13 cellular contexts compared by ENCODE assay signal in genomic region chr10:32906595-32906994, GRCh38.
"Had no signal": no experiment of that assay in that cellular context is flagged by ENCODE, and none has a peak within 500 bp of the region (broad histone marks: within the 10 kb centered on the region; RNA-seq: fewer than 3 reads in every experiment).

No MANE protein-coding gene starts in this region.

- H3K27ac ChIP-seq: brain microvascular endothelial cell, pancreas, upper lobe of left lung had no signal

- H3K27me3 Mint-ChIP-seq: activated naive CD8-positive, alpha-beta T cell; dendritic cell treated with granulocyte-macrophage colony-stimulating factor and Interleukin-4, amounts not matched to agents 40 ng/mL and 50 ng/mL, for 4 days had no signal

- H3K4me3 Mint-ChIP-seq: activated naive CD8-positive, alpha-beta T cell; dendritic cell treated with granulocyte-macrophage colony-stimulating factor and Interleukin-4, amounts not matched to agents 40 ng/mL and 50 ng/mL, for 4 days had no signal

- H3K27ac Mint-ChIP-seq: activated naive CD8-positive, alpha-beta T cell; dendritic cell treated with granulocyte-macrophage colony-stimulating factor and Interleukin-4, amounts not matched to agents 40 ng/mL and 50 ng/mL, for 4 days had no signal

- H3K9me3 Mint-ChIP-seq: dendritic cell treated with granulocyte-macrophage colony-stimulating factor and Interleukin-4, amounts not matched to agents 40 ng/mL and 50 ng/mL, for 4 days had no signal

- ATAC-seq: activated CD4-positive, CD25-positive, alpha-beta regulatory T cell treated with anti-CD3 and anti-CD28 coated beads, Interleukin-2, amount 50 U/mL, for 24 hours; esophagus mucosa; pancreas; stimulated activated naive CD8-positive, alpha-beta T cell treated with anti-CD3 and anti-CD28 coated beads, Interleukin-15, Interleukin-2, amounts not matched to agents 100 U/mL and 50 U/mL, for 24 hours had no signal

- H3K9me3 ChIP-seq: pancreas, upper lobe of left lung had no signal

- DNase-seq: activated CD4-positive, alpha-beta T cell treated with anti-CD3 and anti-CD28 coated beads, Interleukin-2, amount 50 U/mL, for 48 hours; activated effector memory CD4-positive, alpha-beta T cell treated with Interleukin-2 at 50 U/mL for 16 hours; brain microvascular endothelial cell; hypothalamus; kidney glomerular epithelial cell; pancreas; stimulated activated CD4-positive, alpha-beta T cell treated with anti-CD3 and anti-CD28 coated beads, Interleukin-2, amount 100 ng/mL, for 48 hours; stimulated activated naive CD8-positive, alpha-beta T cell treated with anti-CD3 and anti-CD28 coated beads, Interleukin-15, Interleukin-2, amounts not matched to agents 100 U/mL and 50 U/mL, for 24 hours; upper lobe of left lung had no signal

- H3K27me3 ChIP-seq: brain microvascular endothelial cell, pancreas, upper lobe of left lung had no signal

- H3K4me3 ChIP-seq: pancreas, upper lobe of left lung had no signal
